17 cellular contexts compared by ENCODE assay signal in genomic region chrX:10254746-10255145, GRCh38.
A peak's percentile ranks its signal among the peaks of the same experiment; 100 is the strongest.
DNase-seq lines count a peak whose midpoint lies in the region; FAIRE-seq and TF ChIP-seq lines count a peak whose summit lies in the region.
"Had no signal": no experiment of that assay in that cellular context is flagged by ENCODE, and none has a peak within 500 bp of the region (broad histone marks: within the 10 kb centered on the region; RNA-seq: fewer than 3 reads in every experiment).

No MANE protein-coding gene starts in this region.

- peaks cover 0 to 2% (median 0%) of the 10 kb centered on the region in 7 donors for H3K9me3 Mint-ChIP-seq in CD14-positive monocyte
- H3K9me3 Mint-ChIP-seq: activated naive CD4-positive, alpha-beta T cell treated with anti-CD3 and anti-CD28 coated beads for 36 hours; stimulated activated naive B cell treated with anti-CD40 and anti-IgM and Interleukin-4, amounts not matched to agents 10 μg/mL and 1 μg/mL and 100 μg/mL, for 72 hours had no signal

- in situ Hi-C loops in mammary epithelial cell (cut with MboI; ENCODE audit: low sequenced_read_pairs in 2 of 2), result no loop called here

- dilution Hi-C loops in mammary epithelial cell (cut with HindIII; ENCODE audit: low sequenced_read_pairs), result no loop called here

- no peaks in the 10 kb centered on the region for H3K27me3 ChIP-seq in mammary epithelial cell (ENCODE audit: insufficient read depth, low read length)
- H3K27me3 ChIP-seq in thyroid gland, result no peaks in the 10 kb centered on the region
- H3K27me3 ChIP-seq: MG63, SJSA1 had no signal

- no peaks in the 10 kb centered on the region for H3K36me3 Mint-ChIP-seq in CD14-positive monocyte
- H3K36me3 Mint-ChIP-seq: stimulated activated naive B cell treated with anti-CD40 and anti-IgM and Interleukin-4, amounts not matched to agents 10 μg/mL and 1 μg/mL and 100 μg/mL, for 72 hours had no signal

- intact Hi-C loops in mammary epithelial cell (cut with micrococcal nuclease), result loop anchor here (1.0 to 5.0 kb wide), 5 partner anchors 147 to 468 kb away; no protein-coding TSS in a partner anchor
- intact Hi-C loops in thyroid gland (cut with DNase I), result no loop called here
- intact Hi-C loops in CD14-positive monocyte (cut with micrococcal nuclease), result no loop called here

- WGBS in mammary epithelial cell (ENCODE audit: low coverage, missing lambda C conversion rate), result 25% methylated on average over 2 of the region's 2 CpGs
- WGBS in thyroid gland, 2 donors, result 100% methylated on average over 1 to 2 of the region's 2 CpGs

- H3K4me1 ChIP-seq in mammary epithelial cell (ENCODE audit: insufficient read depth, low read length) (no peaks in the 10 kb centered on the region), thyroid gland (no peaks in the 10 kb centered on the region)
- H3K4me1 ChIP-seq: SJSA1 had no signal

- H3K36me3 ChIP-seq in mammary epithelial cell (ENCODE audit: insufficient read depth, low read length) (no peaks in the 10 kb centered on the region), thyroid gland (no peaks in the 10 kb centered on the region)
- H3K36me3 ChIP-seq: MG63, SJSA1 had no signal

- no peak for TF ChIP-seq POLR2A in thyroid gland (IDR thresholded peaks at IDR 0.05)

- FAIRE-seq in D721Med (lab: Jason Lieb, UNC), result no peak
- FAIRE-seq: G401.6, H54 had no signal

- H4K20me1 ChIP-seq in mammary epithelial cell (ENCODE audit: insufficient read depth, low read length), result no peaks in the 10 kb centered on the region

- no peaks in the 10 kb centered on the region for H3K79me2 ChIP-seq in mammary epithelial cell (ENCODE audit: insufficient read depth, low read length)

- no peaks in the 10 kb centered on the region for H3K4me1 Mint-ChIP-seq in CD14-positive monocyte
- H3K4me1 Mint-ChIP-seq: naive thymus-derived CD8-positive, alpha-beta T cell; stimulated activated naive B cell treated with anti-CD40 and anti-IgM and Interleukin-4, amounts not matched to agents 10 μg/mL and 1 μg/mL and 100 μg/mL, for 72 hours had no signal

- no peaks in the 10 kb centered on the region for H3K9me3 ChIP-seq in mammary epithelial cell (replicated peaks; ENCODE audit: insufficient read depth, low read length)
- no peaks in the 10 kb centered on the region for H3K9me3 ChIP-seq in thyroid gland
- H3K9me3 ChIP-seq: MG63, SJSA1 had no signal

- no TSS peak for BruUV-seq in mammary epithelial cell (replicated peaks; lab: Mats Ljungman, UMichigan)

- H3K4me2 ChIP-seq in mammary epithelial cell (ENCODE audit: insufficient read depth, low read depth, low read length), result no peak overlapping the region

- peaks cover 0 to 2% (median 2%) of the 10 kb centered on the region in 3 donors for H3K27me3 Mint-ChIP-seq in CD14-positive monocyte (ENCODE audit: low read depth in 3 of 3)

- no peak overlapping the region for H2AFZ ChIP-seq in mammary epithelial cell (ENCODE audit: low read depth, low read length)

- H3K4me3 ChIP-seq in mammary epithelial cell (replicated peaks in 1 of 3; ENCODE audit: insufficient read depth in 1 of 3, low read depth in 2 of 3, low read length in 3 of 3) (no peak overlapping the region), thyroid gland (replicated peaks in 1 of 3) (no peak overlapping the region)
- H3K4me3 ChIP-seq: MG63, SJSA1 had no signal

- no peak for DNase-seq in D721Med (ENCODE audit: insufficient read length, low spot score)
- peak; percentile 40 for DNase-seq in mammary epithelial cell
- DNase-seq in lung microvascular endothelial cell (ENCODE audit: low read depth in 2 of 2), result peak; percentile 16 to 55
- no peak for DNase-seq in thyroid gland
- no peak for DNase-seq in activated effector memory CD4-positive, alpha-beta T cell treated with Interleukin-2 at 50 U/mL for 16 hours
- DNase-seq in CD14-positive monocyte (ENCODE audit: low spot score), result no peak
- DNase-seq: activated CD4-positive, alpha-beta T cell treated with anti-CD3 and anti-CD28 coated beads, Interleukin-2, amount 50 U/mL, for 1 hour; activated naive CD4-positive, alpha-beta T cell treated with anti-CD3 and anti-CD28 coated beads for 36 hours; cortex of kidney; MG63; naive thymus-derived CD8-positive, alpha-beta T cell; stimulated activated CD4-positive, alpha-beta T cell treated with anti-CD3 and anti-CD28 coated beads, Interleukin-15, amount 100 ng/mL, for 24 hours; stimulated activated naive B cell treated with anti-CD40 and anti-IgM and Interleukin-4, amounts not matched to agents 10 μg/mL and 1 μg/mL and 100 μg/mL, for 72 hours had no signal

- H3K27ac ChIP-seq in mammary epithelial cell (ENCODE audit: insufficient read depth, low read depth, low read length), result no peak overlapping the region
- no peak overlapping the region for H3K27ac ChIP-seq in thyroid gland
- H3K27ac ChIP-seq: SJSA1 had no signal

- TF ChIP-seq CTCF in D721Med (IDR thresholded peaks at IDR 0.05; ENCODE audit: insufficient read depth, missing control alignments) (peak; percentile 10), LNCAP (IDR thresholded peaks at IDR 0.05) (peak; percentile 24; the same call in 1 of the 2 replicates), mammary epithelial cell (conservative IDR thresholded peaks at IDR 0.05 in 1 of 2, IDR thresholded peaks at IDR 0.05 in 1 of 2; ENCODE audit: extremely low read depth in 1 of 2, insufficient read depth in 1 of 2, low read depth in 1 of 2, low read length in 2 of 2) (peak in 1 of 2 donors; percentile 55), thyroid gland (IDR thresholded peaks at IDR 0.05) (no peak), CD14-positive monocyte (IDR thresholded peaks at IDR 0.05) (no peak)

- H3K27ac Mint-ChIP-seq in CD14-positive monocyte, result no peak overlapping the region
- H3K27ac Mint-ChIP-seq: activated naive CD4-positive, alpha-beta T cell treated with anti-CD3 and anti-CD28 coated beads for 36 hours; naive thymus-derived CD8-positive, alpha-beta T cell; stimulated activated naive B cell treated with anti-CD40 and anti-IgM and Interleukin-4, amounts not matched to agents 10 μg/mL and 1 μg/mL and 100 μg/mL, for 72 hours had no signal

- CTCF ChIA-PET in mammary epithelial cell (lab: Charles Lee; ENCODE audit: low non-redundant PET), result interaction anchor here (0.8 kb wide), 2 partner anchors 13 to 1025 kb away, joined by 3 to 13 read pairs; no protein-coding TSS in a partner anchor

- no peak overlapping the region for H3K4me3 Mint-ChIP-seq in CD14-positive monocyte
- H3K4me3 Mint-ChIP-seq: activated naive CD4-positive, alpha-beta T cell treated with anti-CD3 and anti-CD28 coated beads for 36 hours; naive thymus-derived CD8-positive, alpha-beta T cell; stimulated activated naive B cell treated with anti-CD40 and anti-IgM and Interleukin-4, amounts not matched to agents 10 μg/mL and 1 μg/mL and 100 μg/mL, for 72 hours had no signal

- H3K9ac ChIP-seq in mammary epithelial cell (ENCODE audit: insufficient read depth, low read length), result no peak overlapping the region

Comparison
In these comparisons a context has a peak if more than half of its experiments do, and no peak if none do; other contexts are left out.
1. DNase-seq: peak in mammary epithelial cell (single experiment) and lung microvascular endothelial cell (2 of 2); none in D721Med (single experiment), thyroid gland (0 of 2), activated effector memory CD4-positive, alpha-beta T cell treated with Interleukin-2 at 50 U/mL for 16 hours (single experiment) and CD14-positive monocyte (single experiment).
2. CTCF ChIP-seq: peak in D721Med (single experiment) and LNCAP (single experiment); none in thyroid gland (0 of 6) and CD14-positive monocyte (single experiment).